In the genomic region with DNA sequence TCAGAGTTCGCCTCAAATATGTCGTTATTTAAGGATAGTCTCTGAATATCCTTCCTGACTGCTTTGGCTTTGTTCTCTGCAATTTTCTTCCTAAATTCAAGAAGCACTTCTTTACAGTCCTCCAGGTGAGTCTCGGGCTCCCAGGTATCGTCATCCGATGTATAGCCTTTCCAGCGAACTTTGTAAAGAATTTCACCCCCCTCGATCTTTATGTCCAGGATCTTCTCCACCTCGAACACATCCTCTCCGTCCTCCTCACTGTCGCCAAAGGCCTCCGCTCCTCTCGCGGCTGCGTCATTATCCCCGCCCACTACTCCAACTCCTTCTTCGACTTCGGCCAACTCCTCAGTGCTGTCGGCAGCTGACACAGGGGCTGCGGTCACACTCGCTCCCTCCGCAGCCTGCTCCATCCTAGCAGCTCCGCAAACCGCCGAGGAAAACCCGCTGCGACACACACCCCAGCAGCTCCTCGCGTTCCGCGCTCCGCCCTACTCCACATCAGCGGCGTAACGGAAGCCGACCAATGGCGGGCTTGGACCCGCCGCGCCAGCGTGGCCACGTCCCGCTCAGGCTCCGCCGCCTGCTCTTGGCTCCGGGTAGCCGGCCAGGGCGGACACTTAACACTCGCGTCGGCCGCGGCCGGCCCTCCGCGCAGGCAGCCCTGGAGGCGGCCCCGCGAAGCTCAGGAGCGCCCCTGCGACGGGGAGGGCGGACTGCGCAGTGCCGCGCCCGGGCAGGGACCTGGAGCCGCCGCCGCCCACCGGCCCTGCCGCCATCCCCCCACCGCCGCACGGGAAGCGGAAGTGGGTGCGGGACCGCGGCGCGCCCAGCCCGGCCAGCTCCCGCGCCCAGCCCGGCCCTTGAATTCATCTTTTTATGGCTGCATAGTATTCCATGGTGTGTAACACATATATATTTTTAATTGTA, we compare ENCODE assay signal across 8 cellular contexts. TPM values are rescaled to one million over a fixed set of nuclear protein-coding genes. Genes with fewer than 3 reads are reported as not detected.
DNase-seq lines count a peak whose midpoint lies in the region; ATAC-seq lines count a peak whose summit lies in the region.

No MANE protein-coding gene starts in this region.

- peak overlapping the region; percentile 63 for H3K4me3 Mint-ChIP-seq in T-helper 17 cell
- H3K4me3 Mint-ChIP-seq in stimulated activated naive B cell treated with anti-CD40 and anti-IgM and Interleukin-4, amounts not matched to agents 10 μg/mL and 1 μg/mL and 100 μg/mL, for 72 hours: peak overlapping the region; percentile 41 to 74

- H3K36me3 Mint-ChIP-seq in T-helper 17 cell (ENCODE audit: low read depth): peaks cover 4% of the 10 kb centered on the region
- H3K36me3 Mint-ChIP-seq in stimulated activated naive B cell treated with anti-CD40 and anti-IgM and Interleukin-4, amounts not matched to agents 10 μg/mL and 1 μg/mL and 100 μg/mL, for 72 hours: peaks cover 0 to 5% of the 10 kb centered on the region in 2 donors

- peaks cover 5% of the 10 kb centered on the region in 2 donors for H3K9me3 Mint-ChIP-seq in stimulated activated naive B cell treated with anti-CD40 and anti-IgM and Interleukin-4, amounts not matched to agents 10 μg/mL and 1 μg/mL and 100 μg/mL, for 72 hours

- H3K4me1 Mint-ChIP-seq in T-helper 17 cell: no peaks in the 10 kb centered on the region
- peaks cover 0 to 5% of the 10 kb centered on the region in 2 donors for H3K4me1 Mint-ChIP-seq in stimulated activated naive B cell treated with anti-CD40 and anti-IgM and Interleukin-4, amounts not matched to agents 10 μg/mL and 1 μg/mL and 100 μg/mL, for 72 hours

- peaks cover 30% of the 10 kb centered on the region for H3K27me3 Mint-ChIP-seq in T-helper 17 cell
- peaks cover 26 to 37% of the 10 kb centered on the region in 2 donors for H3K27me3 Mint-ChIP-seq in stimulated activated naive B cell treated with anti-CD40 and anti-IgM and Interleukin-4, amounts not matched to agents 10 μg/mL and 1 μg/mL and 100 μg/mL, for 72 hours

- no peak overlapping the region for H3K27ac Mint-ChIP-seq in T-helper 17 cell
- peak overlapping the region; percentile 90 for H3K27ac Mint-ChIP-seq in stimulated activated naive B cell treated with anti-CD40 and anti-IgM and Interleukin-4, amounts not matched to agents 10 μg/mL and 1 μg/mL and 100 μg/mL, for 72 hours

- DNase-seq in DMS53 (lab: John Stamatoyannopoulos, UW) (peak; percentile 99), T-helper 17 cell (no peak), dermis blood vessel endothelial cell (peak; percentile 72), lung microvascular endothelial cell (ENCODE audit: low read depth in 2 of 2) (peak; percentile 57 to 81), GM19238 (ENCODE audit: insufficient read length, low spot score) (no peak)
- peak; percentile 5 for DNase-seq in stimulated activated naive B cell treated with anti-CD40 and anti-IgM and Interleukin-4, amounts not matched to agents 10 μg/mL and 1 μg/mL and 100 μg/mL, for 72 hours

- H3K9me3 ChIP-seq in T-helper 17 cell (ENCODE audit: control insufficient read depth, low read length, poor library complexity, severe bottlenecking): no peaks in the 10 kb centered on the region

- ATAC-seq in T-helper 17 cell (peak; percentile 72), HG03025 (IDR thresholded peaks at IDR 0.05; ENCODE audit: low FRiP score, unreplicated experiment) (no peak), HG03159 (IDR thresholded peaks at IDR 0.05; ENCODE audit: unreplicated experiment) (no peak)
- peak; percentile 65 to 85 for ATAC-seq in stimulated activated naive B cell treated with anti-CD40 and anti-IgM and Interleukin-4, amounts not matched to agents 10 μg/mL and 1 μg/mL and 100 μg/mL, for 72 hours (replicated peaks)

RNA-seq across cellular contexts. Expression of a gene that starts 4.1 kb away (rescaled TPM):
- total RNA-seq in T-helper 17 cell (under 1 TPM in 1 of 2 donors, not detected in 1; 0.08 TPM), dermis blood vessel endothelial cell (5.4 and 7.1 TPM in 2 replicates), lung microvascular endothelial cell (3.2 and 10.2 TPM in 2 replicates)

Comparison
In these comparisons a context has a peak if more than half of its experiments do, and no peak if none do; other contexts are left out.
1. DNase-seq: peak in DMS53 (single experiment), dermis blood vessel endothelial cell (single experiment), lung microvascular endothelial cell (2 of 2) and stimulated activated naive B cell treated with anti-CD40 and anti-IgM and Interleukin-4, amounts not matched to agents 10 μg/mL and 1 μg/mL and 100 μg/mL, for 72 hours (single experiment); none in T-helper 17 cell (0 of 3) and GM19238 (single experiment).
2. ATAC-seq: peak in T-helper 17 cell (single experiment) and stimulated activated naive B cell treated with anti-CD40 and anti-IgM and Interleukin-4, amounts not matched to agents 10 μg/mL and 1 μg/mL and 100 μg/mL, for 72 hours (2 of 2); none in HG03025 (single experiment) and HG03159 (single experiment).